ENCODE assay signal across 20 cellular contexts in genomic region chr6:121711472-121711871, GRCh38.
DNase-seq lines count a peak whose midpoint lies in the region; ATAC-seq, FAIRE-seq and TF ChIP-seq lines count a peak whose summit lies in the region.
"Had no signal": no experiment of that assay in that cellular context is flagged by ENCODE, and none has a peak within 500 bp of the region (broad histone marks: within the 10 kb centered on the region; RNA-seq: fewer than 3 reads in every experiment).

No MANE protein-coding gene starts in this region.

- H3K36me3 ChIP-seq in left ventricle myocardium inferior (no peaks in the 10 kb centered on the region), endodermal cell (ENCODE audit: control insufficient read depth, insufficient read depth, low read length) (no peaks in the 10 kb centered on the region)
- H3K36me3 ChIP-seq: SJCRH30 had no signal

- peaks cover 4% of the 10 kb centered on the region for H3K4me1 Mint-ChIP-seq in endodermal cell

- H3K27me3 Mint-ChIP-seq in endodermal cell (ENCODE audit: insufficient read depth): no peaks in the 10 kb centered on the region

- intact Hi-C loops in left ventricle myocardium inferior (cut with micrococcal nuclease): no loop called here
- intact Hi-C loops in Right ventricle myocardium superior (cut with DNase I): no loop called here

- TF ChIP-seq CTCF in left ventricle myocardium inferior (IDR thresholded peaks at IDR 0.05; ENCODE audit: borderline replicate concordance) (no peak), endodermal cell (conservative IDR thresholded peaks at IDR 0.05) (no peak), D721Med (IDR thresholded peaks at IDR 0.05; ENCODE audit: insufficient read depth, missing control alignments) (no peak)

- no peak overlapping the region for H3K4me3 Mint-ChIP-seq in endodermal cell

- H3K4me3 ChIP-seq in left ventricle myocardium inferior (no peak overlapping the region), endodermal cell (ENCODE audit: low read length) (no peak overlapping the region)
- H3K4me3 ChIP-seq: SJCRH30 had no signal

- H3K27ac Mint-ChIP-seq in endodermal cell: peak overlapping the region; percentile 27

- H3K27ac ChIP-seq in left ventricle myocardium inferior (replicated peaks): peak overlapping the region; percentile 72
- no peak overlapping the region for H3K27ac ChIP-seq in endodermal cell (ENCODE audit: low read depth, low read length)
- H3K27ac ChIP-seq: C4-2B, SJCRH30 had no signal

- 96% methylated on average over 3 of the region's 3 CpGs; no CpG with 5 or more reads in 1 of the 2 experiments for WGBS in endodermal cell (ENCODE audit: insufficient coverage in 1 of 2, insufficient read length in 1 of 2), 2 experiments

- peaks cover 12% of the 10 kb centered on the region for H3K9me3 Mint-ChIP-seq in endodermal cell

- DNase-seq in left ventricle myocardium inferior: no peak
- no peak for DNase-seq in Right ventricle myocardium superior
- DNase-seq in endodermal cell: no peak
- DNase-seq in lung microvascular endothelial cell (ENCODE audit: low read depth in 2 of 2): peak; percentile 65 to 95
- no peak for DNase-seq in D721Med (ENCODE audit: insufficient read length, low spot score)
- DNase-seq: DMS 273 treated with DMSO at 0.1 percent for 48 hours; GF-D8; GOT3; KG1; NCI-H1048; NCI-H1436 treated with DMSO at 0.1 percent for 48 hours; NCI-H2029 treated with DMSO at 0.1 percent for 48 hours; NCI-H510A treated with DMSO at 0.1 percent for 48 hours; NK-92 treated with Interleukin-12 subunit alpha and Interleukin-12 subunit beta, amount 100 ng/mL, for 24 hours; RPMI8226; SJCRH30 had no signal

- no peaks in the 10 kb centered on the region for H3K36me3 Mint-ChIP-seq in endodermal cell (ENCODE audit: low read depth)

- FAIRE-seq in D721Med (lab: Jason Lieb, UNC): no peak
- FAIRE-seq: GM12892 had no signal

- peaks cover 7% of the 10 kb centered on the region for H3K9me3 ChIP-seq in left ventricle myocardium inferior (replicated peaks)
- H3K9me3 ChIP-seq in endodermal cell (ENCODE audit: control insufficient read depth, low read length): no peaks in the 10 kb centered on the region
- H3K9me3 ChIP-seq: SJCRH30 had no signal

- H3K9ac ChIP-seq in endodermal cell (ENCODE audit: extremely low read depth, low read length, poor library complexity, severe bottlenecking): no peak overlapping the region

- H3K27me3 ChIP-seq in left ventricle myocardium inferior (ENCODE audit: low read depth) (no peaks in the 10 kb centered on the region), endodermal cell (ENCODE audit: control insufficient read depth, insufficient read depth, low read length, poor library complexity, severe bottlenecking) (no peaks in the 10 kb centered on the region)
- H3K27me3 ChIP-seq: SJCRH30 had no signal

- H3K4me1 ChIP-seq in left ventricle myocardium inferior (peaks cover 5% of the 10 kb centered on the region), endodermal cell (ENCODE audit: control insufficient read depth, insufficient read depth, low read length) (no peaks in the 10 kb centered on the region)
- H3K4me1 ChIP-seq: SJCRH30 had no signal

- ATAC-seq in Right ventricle myocardium superior (ENCODE audit: poor library complexity) (no peak), HG02642 (IDR thresholded peaks at IDR 0.05; ENCODE audit: poor library complexity, unreplicated experiment) (no peak), HG02610 (IDR thresholded peaks at IDR 0.05; ENCODE audit: unreplicated experiment) (no peak)

Comparison
In these comparisons a context has a peak if more than half of its experiments do, and no peak if none do; other contexts are left out.
1. DNase-seq: peak in lung microvascular endothelial cell (2 of 2); none in left ventricle myocardium inferior (single experiment), Right ventricle myocardium superior (single experiment), endodermal cell (single experiment) and D721Med (single experiment).